Comparison of ENCODE assay signal across 2 cellular contexts in genomic region chr17:39208893-39209292, GRCh38.
TF ChIP-seq lines count a peak whose summit lies in the region.

No MANE protein-coding gene starts in this region.

TF ChIP-seq in GM23338, 12 proteins besides CTCF, POLR2A, EP300 and RAD21:
- TF ChIP-seq ZNF331 (CRISPR knock-in tag; IDR thresholded peaks at IDR 0.05; ENCODE audit: low read depth) (peak; percentile 56; the same call in 1 of the 2 replicates), EZH2 (IDR thresholded peaks at IDR 0.05; ENCODE audit: low read depth, unreplicated experiment) (no peak)

TF ChIP-seq in HepG2, 621 proteins besides CTCF, POLR2A, EP300 and RAD21:
- TF ChIP-seq ZNF768 (CRISPR knock-in tag; IDR thresholded peaks at IDR 0.05) (peak; percentile 69; the same call in 1 of the 2 replicates), GTF3A (CRISPR knock-in tag; conservative IDR thresholded peaks at IDR 0.05) (no peak), ARHGAP35 (CRISPR knock-in tag; IDR thresholded peaks at IDR 0.05; ENCODE audit: borderline replicate concordance) (no peak), ZNF331 (CRISPR knock-in tag; IDR thresholded peaks at IDR 0.05) (peak; percentile 91)
